In the genomic region with DNA sequence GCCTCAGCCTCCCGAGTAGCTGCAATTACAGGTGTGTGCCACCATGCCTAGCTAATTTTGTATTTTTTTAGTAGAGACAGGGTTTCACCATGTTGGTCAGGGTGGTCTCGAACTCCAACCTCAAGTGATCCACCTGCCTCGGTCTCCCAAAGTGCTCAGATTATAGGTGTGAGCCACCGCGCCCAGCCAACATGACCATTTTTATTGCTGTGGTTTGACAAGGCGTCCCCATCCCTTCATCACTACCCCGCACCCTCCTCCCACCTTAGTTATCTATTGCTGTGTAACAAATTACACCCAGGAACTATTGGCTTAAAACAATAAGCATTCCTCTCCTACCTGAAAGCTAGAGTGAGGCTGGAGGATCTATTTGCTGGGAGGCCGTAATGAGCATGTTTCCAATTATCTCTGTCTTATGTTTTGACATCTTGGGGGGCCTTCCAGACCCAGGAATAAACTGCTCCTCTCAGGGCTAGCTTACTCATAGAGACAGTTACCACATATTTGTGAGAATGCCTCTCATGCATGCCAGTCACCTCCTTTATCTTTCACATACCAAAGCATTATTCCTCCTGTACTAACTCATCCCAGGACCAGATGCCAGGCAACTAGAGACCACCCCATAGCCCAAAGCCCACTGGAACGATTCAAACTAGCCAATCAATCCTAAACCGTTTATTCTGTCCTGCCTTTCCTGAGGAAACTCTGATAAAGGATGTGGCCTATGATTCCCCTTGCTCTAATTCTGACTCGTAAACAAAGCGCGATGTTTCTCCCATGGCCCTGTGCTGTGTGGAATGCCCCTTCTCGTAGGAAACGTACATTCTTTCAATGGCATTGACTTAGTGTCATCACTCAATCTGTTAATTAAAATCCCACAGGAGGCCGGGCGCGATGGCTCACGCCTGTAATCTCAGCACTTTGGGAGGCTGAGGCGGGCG, we compare ENCODE assay signal across 13 cellular contexts. TPM values are rescaled to one million over a fixed set of nuclear protein-coding genes. Genes with fewer than 3 reads are reported as not detected.
DNase-seq lines count a peak whose midpoint lies in the region; ATAC-seq, FAIRE-seq and TF ChIP-seq lines count a peak whose summit lies in the region.
"Had no signal": no experiment of that assay in that cellular context is flagged by ENCODE, and none has a peak within 500 bp of the region (broad histone marks: within the 10 kb centered on the region; RNA-seq: fewer than 3 reads in every experiment).

No MANE protein-coding gene starts in this region.

- peak overlapping the region; percentile 13 for H3K4me2 ChIP-seq in PC-9
- H3K4me2 ChIP-seq in endothelial cell of umbilical vein (ENCODE audit: insufficient read depth, low read length) = no peak overlapping the region
- H3K4me2 ChIP-seq in neuronal stem cell (ENCODE audit: insufficient read depth, low read length, poor library complexity, severe bottlenecking) = no peak overlapping the region

- no peak for ATAC-seq in HG03342 (IDR thresholded peaks at IDR 0.05; ENCODE audit: unreplicated experiment)
- ATAC-seq: heart left ventricle, pancreas had no signal

- no peaks in the 10 kb centered on the region for H3K9me2 ChIP-seq in PC-9 (ENCODE audit: insufficient read depth)

- H2BK5ac ChIP-seq in neuronal stem cell (ENCODE audit: low read length) = no peak overlapping the region

- H3K79me2 ChIP-seq in PC-9 (ENCODE audit: low read depth) (peaks cover 36% of the 10 kb centered on the region), endothelial cell of umbilical vein (ENCODE audit: control insufficient read depth, insufficient read depth, low read length) (peaks cover 2% of the 10 kb centered on the region)

- no peaks in the 10 kb centered on the region for H3K9me1 ChIP-seq in endothelial cell of umbilical vein (replicated peaks; ENCODE audit: control insufficient read depth, extremely low read depth, insufficient read depth, low read length)

- H3K4me1 ChIP-seq in PC-9 (replicated peaks; ENCODE audit: insufficient read depth) = peaks cover 62% of the 10 kb centered on the region
- peaks cover 15% of the 10 kb centered on the region for H3K4me1 ChIP-seq in endothelial cell of umbilical vein (ENCODE audit: control insufficient read depth, extremely low read depth, insufficient read depth, low read length)
- no peaks in the 10 kb centered on the region for H3K4me1 ChIP-seq in A673 (ENCODE audit: insufficient read depth, low read length, poor library complexity, severe bottlenecking)
- H3K4me1 ChIP-seq in neuronal stem cell (ENCODE audit: control insufficient read depth in 2 of 2, insufficient read depth in 1 of 2, low read depth in 1 of 2, low read length in 2 of 2) = peaks cover 7% of the 10 kb centered on the region in 2 donors
- H3K4me1 ChIP-seq: pancreas had no signal

- POLR2A ChIA-PET in PC-9 (lab: Charles Lee; ENCODE audit: unreplicated experiment) (interaction anchor here (0.5 to 0.7 kb wide), 3 partner anchors 55 to 131 kb away, joined by 3 to 5 read pairs (median 3); a partner anchor contains a TSS), endothelial cell of umbilical vein (lab: Charles Lee) (no interaction called here), A673 (lab: Charles Lee; ENCODE audit: low non-redundant PET) (no interaction called here)

- WGBS in neuronal stem cell (ENCODE audit: extremely low coverage in 2 of 2, insufficient read length in 2 of 2, insufficient replicate concordance in 1 of 2), 2 donors = no CpG with 5 or more reads among the region's 21 CpGs

- H3K9ac ChIP-seq in endothelial cell of umbilical vein (replicated peaks; ENCODE audit: extremely low read depth, insufficient read depth, low read length) (peak overlapping the region; percentile 22), neuronal stem cell (ENCODE audit: low read depth, low read length, poor library complexity) (no peak overlapping the region)

- H3K36me3 ChIP-seq in PC-9 (ENCODE audit: low read depth) (0 out of 2 replicates have a peak, but pooled peaks cover 5% of the 10 kb centered on the region), endothelial cell of umbilical vein (ENCODE audit: control insufficient read depth in 2 of 2, extremely low read depth in 1 of 2, insufficient read depth in 2 of 2, low read length in 2 of 2) (peaks cover 8 to 15% of the 10 kb centered on the region in 2 experiments), A673 (ENCODE audit: insufficient read depth, low read length, poor library complexity, severe bottlenecking) (peaks cover 17% of the 10 kb centered on the region), neuronal stem cell (replicated peaks in 1 of 2; ENCODE audit: control insufficient read depth in 2 of 2, insufficient read depth in 2 of 2, low read length in 2 of 2) (peaks cover 5 to 37% of the 10 kb centered on the region in 2 donors)

- no TSS peak for BruUV-seq in PC-9 (replicated peaks; lab: Mats Ljungman, UMichigan)
- BruUV-seq in endothelial cell of umbilical vein (replicated peaks; lab: Mats Ljungman, UMichigan) = no TSS peak
- BruUV-seq in A673 (replicated peaks; lab: Mats Ljungman, UMichigan) = no TSS peak

- TF ChIP-seq CTCF in PC-9 (conservative IDR thresholded peaks at IDR 0.05) (no peak), endothelial cell of umbilical vein (IDR thresholded peaks at IDR 0.05; ENCODE audit: extremely low read depth in 1 of 2, insufficient read depth in 1 of 2, low read depth in 1 of 2, low read length in 2 of 2) (no peak), A673 (conservative IDR thresholded peaks at IDR 0.05; ENCODE audit: low read depth, low read length) (no peak)

- no peak overlapping the region for H3K4ac ChIP-seq in neuronal stem cell (ENCODE audit: low read length)

- intact Hi-C loops in PC-9 (cut with micrococcal nuclease; ENCODE audit: unreplicated experiment) (no loop called here), endothelial cell of umbilical vein (cut with micrococcal nuclease) (loop anchor here (5.0 kb wide), 1 partner anchor 47 kb away; a partner anchor contains a TSS), A673 (cut with micrococcal nuclease; ENCODE audit: unreplicated experiment) (no loop called here)

- H3F3A ChIP-seq in PC-9 (ENCODE audit: insufficient read depth, low read depth) = peaks cover 86% of the 10 kb centered on the region

- FAIRE-seq in endothelial cell of umbilical vein (lab: Jason Lieb, UNC) = no peak
- FAIRE-seq: pancreas had no signal

- no peaks in the 10 kb centered on the region for H3K27me3 ChIP-seq in PC-9 (ENCODE audit: insufficient read depth, low read depth)
- no peaks in the 10 kb centered on the region for H3K27me3 ChIP-seq in endothelial cell of umbilical vein (ENCODE audit: control insufficient read depth in 2 of 2, insufficient read depth in 2 of 2, low read length in 2 of 2)
- no peaks in the 10 kb centered on the region for H3K27me3 ChIP-seq in A673 (replicated peaks; ENCODE audit: insufficient read depth, low read depth, low read length, poor library complexity)
- no peaks in the 10 kb centered on the region for H3K27me3 ChIP-seq in neuronal stem cell (ENCODE audit: control insufficient read depth in 3 of 3, insufficient read depth in 3 of 3, low read depth in 1 of 3, low read length in 3 of 3)
- H3K27me3 ChIP-seq: adrenal gland, heart left ventricle, pancreas had no signal

- TF ChIP-seq POLR2A in endothelial cell of umbilical vein (IDR thresholded peaks at IDR 0.05; ENCODE audit: low read depth, low read length) = no peak

- no peak overlapping the region for H3K4me3 ChIP-seq in PC-9
- no peak overlapping the region for H3K4me3 ChIP-seq in endothelial cell of umbilical vein (replicated peaks in 1 of 3; ENCODE audit: insufficient read depth in 1 of 3, low read depth in 1 of 3, low read length in 3 of 3)
- no peak overlapping the region for H3K4me3 ChIP-seq in A673 (ENCODE audit: low read depth, low read length, poor library complexity, severe bottlenecking)
- H3K4me3 ChIP-seq in neuronal stem cell (ENCODE audit: low read length in 2 of 2) = no peak overlapping the region
- H3K4me3 ChIP-seq: adrenal gland, heart left ventricle, pancreas had no signal

- H4K8ac ChIP-seq in neuronal stem cell (ENCODE audit: low read depth, low read length) = no peak overlapping the region

- H2BK120ac ChIP-seq in neuronal stem cell (ENCODE audit: low read depth, low read length) = no peak overlapping the region

- H2AFZ ChIP-seq in PC-9 (no peak overlapping the region), endothelial cell of umbilical vein (ENCODE audit: low read depth, low read length) (no peak overlapping the region), neuronal stem cell (ENCODE audit: low read length) (no peak overlapping the region)

- peak; percentile 91 for DNase-seq in EL
- peak; percentile 39 to 88 for DNase-seq in PC-9
- peak; percentile 37 for DNase-seq in endothelial cell of umbilical vein (ENCODE audit: low read depth, low spot score)
- DNase-seq in non-pigmented ciliary epithelial cell (ENCODE audit: low read depth) = peak; percentile 37
- no peak for DNase-seq in A673 (ENCODE audit: low spot score)
- DNase-seq in neuronal stem cell (ENCODE audit: low spot score) = no peak
- DNase-seq: H7, heart left ventricle, NCI-H510A treated with DMSO at 0.1 percent for 48 hours, WERI-Rb-1 had no signal

- H3K9me3 ChIP-seq in PC-9 (ENCODE audit: insufficient read depth, low read depth) (no peaks in the 10 kb centered on the region), endothelial cell of umbilical vein (replicated peaks; ENCODE audit: control insufficient read depth, insufficient read depth, low read length) (no peaks in the 10 kb centered on the region), A673 (ENCODE audit: low read depth, low read length, poor library complexity, severe bottlenecking) (no peaks in the 10 kb centered on the region), neuronal stem cell (replicated peaks in 1 of 2; ENCODE audit: control insufficient read depth in 2 of 2, insufficient read depth in 1 of 2, low read depth in 1 of 2, low read length in 2 of 2) (no peaks in the 10 kb centered on the region)
- H3K9me3 ChIP-seq: adrenal gland, heart left ventricle, pancreas had no signal

- no peak overlapping the region for H2BK15ac ChIP-seq in neuronal stem cell (ENCODE audit: low read length)

- H3K27ac ChIP-seq in PC-9 (peak overlapping the region; percentile 91), endothelial cell of umbilical vein (ENCODE audit: insufficient read depth, low read depth, low read length) (peak overlapping the region; percentile 38), A673 (ENCODE audit: low read depth, low read length, poor library complexity, severe bottlenecking) (no peak overlapping the region), neuronal stem cell (replicated peaks; ENCODE audit: low read length) (no peak overlapping the region)
- H3K27ac ChIP-seq: pancreas, WERI-Rb-1 had no signal

- no peak overlapping the region for H3K23ac ChIP-seq in neuronal stem cell (ENCODE audit: low read depth, low read length, poor library complexity)

- H4K91ac ChIP-seq in neuronal stem cell (ENCODE audit: low read depth, low read length, poor library complexity) = no peak overlapping the region

- CTCF ChIA-PET in PC-9 (lab: Charles Lee) = no interaction called here
- CTCF ChIA-PET in endothelial cell of umbilical vein (lab: Charles Lee) = interaction anchor here (1.4 kb wide), 1 partner anchor 272 kb away, joined by 4 read pairs; no protein-coding TSS in a partner anchor
- CTCF ChIA-PET in A673 (lab: Charles Lee) = no interaction called here

- dilution Hi-C loops in endothelial cell of umbilical vein (cut with MboI; ENCODE audit: extremely low pct_ligation_motif_present, low sequenced_read_pairs) = no loop called here

- no peak overlapping the region for H2BK12ac ChIP-seq in neuronal stem cell (ENCODE audit: low read length)

- no peaks in the 10 kb centered on the region for H3K79me1 ChIP-seq in neuronal stem cell (ENCODE audit: low read depth, low read length)

- H2AK5ac ChIP-seq in neuronal stem cell (ENCODE audit: low read depth, low read length) = no peak overlapping the region

- H3K14ac ChIP-seq in neuronal stem cell (ENCODE audit: low read length) = no peak overlapping the region

- H3K18ac ChIP-seq in neuronal stem cell (ENCODE audit: low read length) = no peak overlapping the region

- H4K20me1 ChIP-seq in PC-9 (ENCODE audit: insufficient read depth) (peaks cover 19% of the 10 kb centered on the region), endothelial cell of umbilical vein (replicated peaks; ENCODE audit: control insufficient read depth, extremely low read depth, insufficient read depth, low read length) (no peaks in the 10 kb centered on the region)

RNA-seq across cellular contexts. Expression of a gene that starts 19.4 kb away (rescaled TPM):
- total RNA-seq in PC-9 (2021) (197 and 229 TPM in 2 replicates), endothelial cell of umbilical vein (138 TPM in 2 replicates), A673 (2021) (216 and 223 TPM in 2 replicates)
- 194 and 206 TPM in 2 replicates for polyA plus RNA-seq in endothelial cell of umbilical vein
- polyA plus RNA-seq in endothelial cell of umbilical vein (2011; cell fraction: cytosol; rRNA removed) = 238 and 250 TPM in 2 replicates
- polyA plus RNA-seq in endothelial cell of umbilical vein (2011; cell fraction: nucleus; rRNA removed) = 68.0 and 77.7 TPM in 2 replicates
- 123 and 128 TPM in 2 replicates for polyA plus RNA-seq in endothelial cell of umbilical vein (2012)
- polyA minus RNA-seq in endothelial cell of umbilical vein = 98.3 and 109 TPM in 2 replicates
- 87.4 TPM for polyA minus RNA-seq in endothelial cell of umbilical vein (2011; cell fraction: cytosol; rRNA and poly(A)+ RNA removed)
- polyA minus RNA-seq in endothelial cell of umbilical vein (2011; cell fraction: nucleus; rRNA and poly(A)+ RNA removed) = 22.5 and 25.4 TPM in 2 replicates
- polyA plus RNA-seq in neuronal stem cell (2013, experiment 1 of 2) = 139 TPM
- 137 TPM for polyA plus RNA-seq in neuronal stem cell (2013, experiment 2 of 2)

RNA-seq across cellular contexts. Expression of a gene that starts 30.1 kb away (rescaled TPM):
- total RNA-seq in PC-9 (2021) (0.55 and 0.61 TPM in 2 replicates), endothelial cell of umbilical vein (0.76 and 1.5 TPM in 2 replicates), A673 (2021) (0.09 and 0.24 TPM in 2 replicates)
- polyA plus RNA-seq in endothelial cell of umbilical vein = 1.9 and 2.7 TPM in 2 replicates
- 1.4 and 1.9 TPM in 2 replicates for polyA plus RNA-seq in endothelial cell of umbilical vein (2011; cell fraction: cytosol; rRNA removed)
- 1.4 and 1.9 TPM in 2 replicates for polyA plus RNA-seq in endothelial cell of umbilical vein (2011; cell fraction: nucleus; rRNA removed)
- polyA plus RNA-seq in endothelial cell of umbilical vein (2012) = 1.7 and 2.6 TPM in 2 replicates
- 0.27 and 0.85 TPM in 2 replicates for polyA minus RNA-seq in endothelial cell of umbilical vein
- polyA minus RNA-seq in endothelial cell of umbilical vein (2011; cell fraction: cytosol; rRNA and poly(A)+ RNA removed) = not detected
- polyA minus RNA-seq in endothelial cell of umbilical vein (2011; cell fraction: nucleus; rRNA and poly(A)+ RNA removed) = not detected in 2 replicates
- 0.60 TPM for polyA plus RNA-seq in neuronal stem cell (2013, experiment 1 of 2)
- 0.29 TPM for polyA plus RNA-seq in neuronal stem cell (2013, experiment 2 of 2)
- total RNA-seq: H7 had no signal

RNA-seq across cellular contexts. Expression of a gene that starts 48.1 kb away (rescaled TPM):
- 386 and 486 TPM in 2 replicates for total RNA-seq in PC-9 (2021)
- 309 and 313 TPM in 2 replicates for total RNA-seq in endothelial cell of umbilical vein
- 79.5 and 117 TPM in 2 replicates for polyA plus RNA-seq in endothelial cell of umbilical vein
- polyA plus RNA-seq in endothelial cell of umbilical vein (2011; cell fraction: cytosol; rRNA removed) = 180 and 203 TPM in 2 replicates
- 117 and 134 TPM in 2 replicates for polyA plus RNA-seq in endothelial cell of umbilical vein (2011; cell fraction: nucleus; rRNA removed)
- polyA plus RNA-seq in endothelial cell of umbilical vein (2012) = 316 and 435 TPM in 2 replicates
- polyA minus RNA-seq in endothelial cell of umbilical vein = 120 and 127 TPM in 2 replicates
- polyA minus RNA-seq in endothelial cell of umbilical vein (2011; cell fraction: cytosol; rRNA and poly(A)+ RNA removed) = 87.5 TPM
- polyA minus RNA-seq in endothelial cell of umbilical vein (2011; cell fraction: nucleus; rRNA and poly(A)+ RNA removed) = 27.3 and 40.7 TPM in 2 replicates
- total RNA-seq in A673 (2021) = 545 and 558 TPM in 2 replicates
- 314 TPM for polyA plus RNA-seq in neuronal stem cell (2013, experiment 1 of 2)
- 306 TPM for polyA plus RNA-seq in neuronal stem cell (2013, experiment 2 of 2)

RNA-seq across cellular contexts. Expression of a gene that starts 48.4 kb away (rescaled TPM):
- total RNA-seq in PC-9 (2021) (38.8 and 52.7 TPM in 2 replicates), endothelial cell of umbilical vein (49.4 and 59.1 TPM in 2 replicates), A673 (2021) (44.0 and 47.6 TPM in 2 replicates)
- polyA plus RNA-seq in endothelial cell of umbilical vein = 36.8 and 42.1 TPM in 2 replicates
- polyA plus RNA-seq in endothelial cell of umbilical vein (2011; cell fraction: cytosol; rRNA removed) = 33.1 and 35.0 TPM in 2 replicates
- polyA plus RNA-seq in endothelial cell of umbilical vein (2011; cell fraction: nucleus; rRNA removed) = 63.9 and 66.4 TPM in 2 replicates
- 32.4 and 44.8 TPM in 2 replicates for polyA plus RNA-seq in endothelial cell of umbilical vein (2012)
- polyA minus RNA-seq in endothelial cell of umbilical vein = 54.2 and 68.1 TPM in 2 replicates
- 25.3 TPM for polyA minus RNA-seq in endothelial cell of umbilical vein (2011; cell fraction: cytosol; rRNA and poly(A)+ RNA removed)
- polyA minus RNA-seq in endothelial cell of umbilical vein (2011; cell fraction: nucleus; rRNA and poly(A)+ RNA removed) = 31.1 and 48.3 TPM in 2 replicates
- polyA plus RNA-seq in neuronal stem cell (2013, experiment 1 of 2) = 23.6 TPM
- 24.6 TPM for polyA plus RNA-seq in neuronal stem cell (2013, experiment 2 of 2)

Comparison
In these comparisons a context has a peak if more than half of its experiments do, and no peak if none do; other contexts are left out.
1. DNase-seq: peak in EL (single experiment), PC-9 (2 of 2), endothelial cell of umbilical vein (single experiment) and non-pigmented ciliary epithelial cell (single experiment); none in A673 (single experiment) and neuronal stem cell (single experiment).
2. H3K27ac ChIP-seq: peak in PC-9 (single experiment) and endothelial cell of umbilical vein (single experiment); none in A673 (single experiment) and neuronal stem cell (single experiment).